Comparison of ENCODE assay signal across 1 cellular context in the genomic region with DNA sequence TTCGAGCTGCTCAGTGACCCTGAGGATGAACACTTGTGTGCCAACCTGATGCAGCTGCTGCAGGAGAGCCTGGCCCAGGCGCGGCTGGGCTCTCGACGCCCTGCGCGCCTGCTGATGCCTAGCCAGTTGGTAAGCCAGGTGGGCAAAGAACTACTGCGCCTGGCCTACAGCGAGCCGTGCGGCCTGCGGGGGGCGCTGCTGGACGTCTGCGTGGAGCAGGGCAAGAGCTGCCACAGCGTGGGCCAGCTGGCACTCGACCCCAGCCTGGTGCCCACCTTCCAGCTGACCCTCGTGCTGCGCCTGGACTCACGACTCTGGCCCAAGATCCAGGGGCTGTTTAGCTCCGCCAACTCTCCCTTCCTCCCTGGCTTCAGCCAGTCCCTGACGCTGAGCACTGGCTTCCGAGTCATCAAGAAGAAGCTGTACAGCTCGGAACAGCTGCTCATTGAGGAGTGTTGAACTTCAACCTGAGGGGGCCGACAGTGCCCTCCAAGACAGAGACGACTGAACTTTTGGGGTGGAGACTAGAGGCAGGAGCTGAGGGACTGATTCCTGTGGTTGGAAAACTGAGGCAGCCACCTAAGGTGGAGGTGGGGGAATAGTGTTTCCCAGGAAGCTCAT.
TF ChIP-seq lines count a peak whose summit lies in the region.

No MANE protein-coding gene starts in this region.

TF ChIP-seq in K562, 482 proteins besides CTCF, POLR2A, EP300 and RAD21 (continued from another document and continues in another):
- TF ChIP-seq, protein P1, sequence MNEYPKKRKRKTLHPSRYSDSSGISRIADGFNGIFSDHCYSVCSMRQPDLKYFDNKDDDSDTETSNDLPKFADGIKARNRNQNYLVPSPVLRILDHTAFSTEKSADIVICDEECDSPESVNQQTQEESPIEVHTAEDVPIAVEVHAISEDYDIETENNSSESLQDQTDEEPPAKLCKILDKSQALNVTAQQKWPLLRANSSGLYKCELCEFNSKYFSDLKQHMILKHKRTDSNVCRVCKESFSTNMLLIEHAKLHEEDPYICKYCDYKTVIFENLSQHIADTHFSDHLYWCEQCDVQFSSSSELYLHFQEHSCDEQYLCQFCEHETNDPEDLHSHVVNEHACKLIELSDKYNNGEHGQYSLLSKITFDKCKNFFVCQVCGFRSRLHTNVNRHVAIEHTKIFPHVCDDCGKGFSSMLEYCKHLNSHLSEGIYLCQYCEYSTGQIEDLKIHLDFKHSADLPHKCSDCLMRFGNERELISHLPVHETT (CRISPR knock-in tag; conservative IDR thresholded peaks at IDR 0.05 in 1 of 2, IDR thresholded peaks at IDR 0.05 in 1 of 2): no peak
- no peak; a peak in 1 of 4 replicates for TF ChIP-seq NONO (IDR thresholded peaks at IDR 0.05; ENCODE audit: low read depth in 2 of 2, low read length in 1 of 2)
- no peak for TF ChIP-seq ZNF75A (CRISPR knock-in tag; IDR thresholded peaks at IDR 0.05)
- peak; percentile 69 for TF ChIP-seq NR2C2 (CRISPR knock-in tag; IDR thresholded peaks at IDR 0.05)
- TF ChIP-seq NR2C2 (tag; IDR thresholded peaks at IDR 0.05): no peak
- no peak for TF ChIP-seq ZFP30 (CRISPR knock-in tag; IDR thresholded peaks at IDR 0.05; ENCODE audit: borderline replicate concordance)
- TF ChIP-seq COPS2 (conservative IDR thresholded peaks at IDR 0.05): no peak
- TF ChIP-seq ADNP (tag; IDR thresholded peaks at IDR 0.05): no peak
- peak; percentile 72 for TF ChIP-seq ZNF311 (CRISPR knock-in tag; IDR thresholded peaks at IDR 0.05)
- TF ChIP-seq MCM3 (IDR thresholded peaks at IDR 0.05): no peak
- peak; percentile 54; the same call in 1 of the 2 replicates for TF ChIP-seq HMG20B (CRISPR knock-in tag; IDR thresholded peaks at IDR 0.05)
- TF ChIP-seq, protein P2, sequence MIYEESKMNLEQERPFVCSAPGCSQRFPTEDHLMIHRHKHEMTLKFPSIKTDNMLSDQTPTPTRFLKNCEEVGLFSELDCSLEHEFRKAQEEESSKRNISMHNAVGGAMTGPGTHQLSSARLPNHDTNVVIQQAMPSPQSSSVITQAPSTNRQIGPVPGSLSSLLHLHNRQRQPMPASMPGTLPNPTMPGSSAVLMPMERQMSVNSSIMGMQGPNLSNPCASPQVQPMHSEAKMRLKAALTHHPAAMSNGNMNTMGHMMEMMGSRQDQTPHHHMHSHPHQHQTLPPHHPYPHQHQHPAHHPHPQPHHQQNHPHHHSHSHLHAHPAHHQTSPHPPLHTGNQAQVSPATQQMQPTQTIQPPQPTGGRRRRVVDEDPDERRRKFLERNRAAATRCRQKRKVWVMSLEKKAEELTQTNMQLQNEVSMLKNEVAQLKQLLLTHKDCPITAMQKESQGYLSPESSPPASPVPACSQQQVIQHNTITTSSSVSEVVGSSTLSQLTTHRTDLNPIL (CRISPR knock-in tag; IDR thresholded peaks at IDR 0.05): no peak
- TF ChIP-seq MEF2D (tag; conservative IDR thresholded peaks at IDR 0.05; ENCODE audit: low read depth): no peak
- TF ChIP-seq ZNF217 (CRISPR knock-in tag; IDR thresholded peaks at IDR 0.05): no peak
- peak; percentile 4; the same call in 1 of the 2 replicates for TF ChIP-seq ZNF263 (CRISPR knock-in tag; IDR thresholded peaks at IDR 0.05; ENCODE audit: borderline replicate concordance)
- no peak for TF ChIP-seq ZNF717 (CRISPR knock-in tag; IDR thresholded peaks at IDR 0.05)
- TF ChIP-seq, protein P3, sequence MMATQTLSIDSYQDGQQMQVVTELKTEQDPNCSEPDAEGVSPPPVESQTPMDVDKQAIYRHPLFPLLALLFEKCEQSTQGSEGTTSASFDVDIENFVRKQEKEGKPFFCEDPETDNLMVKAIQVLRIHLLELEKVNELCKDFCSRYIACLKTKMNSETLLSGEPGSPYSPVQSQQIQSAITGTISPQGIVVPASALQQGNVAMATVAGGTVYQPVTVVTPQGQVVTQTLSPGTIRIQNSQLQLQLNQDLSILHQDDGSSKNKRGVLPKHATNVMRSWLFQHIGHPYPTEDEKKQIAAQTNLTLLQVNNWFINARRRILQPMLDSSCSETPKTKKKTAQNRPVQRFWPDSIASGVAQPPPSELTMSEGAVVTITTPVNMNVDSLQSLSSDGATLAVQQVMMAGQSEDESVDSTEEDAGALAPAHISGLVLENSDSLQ (IDR thresholded peaks at IDR 0.05): no peak
- TF ChIP-seq, protein P4, sequence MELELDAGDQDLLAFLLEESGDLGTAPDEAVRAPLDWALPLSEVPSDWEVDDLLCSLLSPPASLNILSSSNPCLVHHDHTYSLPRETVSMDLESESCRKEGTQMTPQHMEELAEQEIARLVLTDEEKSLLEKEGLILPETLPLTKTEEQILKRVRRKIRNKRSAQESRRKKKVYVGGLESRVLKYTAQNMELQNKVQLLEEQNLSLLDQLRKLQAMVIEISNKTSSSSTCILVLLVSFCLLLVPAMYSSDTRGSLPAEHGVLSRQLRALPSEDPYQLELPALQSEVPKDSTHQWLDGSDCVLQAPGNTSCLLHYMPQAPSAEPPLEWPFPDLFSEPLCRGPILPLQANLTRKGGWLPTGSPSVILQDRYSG (tag; conservative IDR thresholded peaks at IDR 0.05; ENCODE audit: low read depth): 0 out of 2 replicates have a peak, but pooled peaks have one; percentile 21
- peak; percentile 68 for TF ChIP-seq ZBED1 (IDR thresholded peaks at IDR 0.05)
- no peak for TF ChIP-seq GATAD2B (IDR thresholded peaks at IDR 0.05; ENCODE audit: borderline replicate concordance)
- TF ChIP-seq, protein P5, sequence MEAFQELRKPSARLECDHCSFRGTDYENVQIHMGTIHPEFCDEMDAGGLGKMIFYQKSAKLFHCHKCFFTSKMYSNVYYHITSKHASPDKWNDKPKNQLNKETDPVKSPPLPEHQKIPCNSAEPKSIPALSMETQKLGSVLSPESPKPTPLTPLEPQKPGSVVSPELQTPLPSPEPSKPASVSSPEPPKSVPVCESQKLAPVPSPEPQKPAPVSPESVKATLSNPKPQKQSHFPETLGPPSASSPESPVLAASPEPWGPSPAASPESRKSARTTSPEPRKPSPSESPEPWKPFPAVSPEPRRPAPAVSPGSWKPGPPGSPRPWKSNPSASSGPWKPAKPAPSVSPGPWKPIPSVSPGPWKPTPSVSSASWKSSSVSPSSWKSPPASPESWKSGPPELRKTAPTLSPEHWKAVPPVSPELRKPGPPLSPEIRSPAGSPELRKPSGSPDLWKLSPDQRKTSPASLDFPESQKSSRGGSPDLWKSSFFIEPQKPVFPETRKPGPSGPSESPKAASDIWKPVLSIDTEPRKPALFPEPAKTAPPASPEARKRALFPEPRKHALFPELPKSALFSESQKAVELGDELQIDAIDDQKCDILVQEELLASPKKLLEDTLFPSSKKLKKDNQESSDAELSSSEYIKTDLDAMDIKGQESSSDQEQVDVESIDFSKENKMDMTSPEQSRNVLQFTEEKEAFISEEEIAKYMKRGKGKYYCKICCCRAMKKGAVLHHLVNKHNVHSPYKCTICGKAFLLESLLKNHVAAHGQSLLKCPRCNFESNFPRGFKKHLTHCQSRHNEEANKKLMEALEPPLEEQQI (IDR thresholded peaks at IDR 0.05): no peak
- TF ChIP-seq SAP30 (IDR thresholded peaks at IDR 0.05; ENCODE audit: borderline replicate concordance, insufficient read depth, low read depth, low read length, poor library complexity, severe bottlenecking): no peak
- no peak for TF ChIP-seq RNF2 (IDR thresholded peaks at IDR 0.05)
- TF ChIP-seq OTX1 (CRISPR knock-in tag; IDR thresholded peaks at IDR 0.05): no peak
- no peak for TF ChIP-seq FOXK1 (CRISPR knock-in tag; IDR thresholded peaks at IDR 0.05; ENCODE audit: borderline replicate concordance)
- no peak for TF ChIP-seq CBX8 (IDR thresholded peaks at IDR 0.05; ENCODE audit: borderline replicate concordance, extremely low read depth, low read depth, low read length, poor library complexity, severe bottlenecking)
- TF ChIP-seq JUNB (CRISPR knock-in tag; conservative IDR thresholded peaks at IDR 0.05): no peak
- no peak for TF ChIP-seq CBX5 (IDR thresholded peaks at IDR 0.05; ENCODE audit: borderline replicate concordance, low read depth)
- no peak for TF ChIP-seq ZNF197 (CRISPR knock-in tag; IDR thresholded peaks at IDR 0.05; ENCODE audit: low read depth)
- 0 out of 2 replicates have a peak, but pooled peaks have one; percentile 12 for TF ChIP-seq HOXB6 (CRISPR knock-in tag; IDR thresholded peaks at IDR 0.05; ENCODE audit: borderline replicate concordance)
- TF ChIP-seq, protein P6, sequence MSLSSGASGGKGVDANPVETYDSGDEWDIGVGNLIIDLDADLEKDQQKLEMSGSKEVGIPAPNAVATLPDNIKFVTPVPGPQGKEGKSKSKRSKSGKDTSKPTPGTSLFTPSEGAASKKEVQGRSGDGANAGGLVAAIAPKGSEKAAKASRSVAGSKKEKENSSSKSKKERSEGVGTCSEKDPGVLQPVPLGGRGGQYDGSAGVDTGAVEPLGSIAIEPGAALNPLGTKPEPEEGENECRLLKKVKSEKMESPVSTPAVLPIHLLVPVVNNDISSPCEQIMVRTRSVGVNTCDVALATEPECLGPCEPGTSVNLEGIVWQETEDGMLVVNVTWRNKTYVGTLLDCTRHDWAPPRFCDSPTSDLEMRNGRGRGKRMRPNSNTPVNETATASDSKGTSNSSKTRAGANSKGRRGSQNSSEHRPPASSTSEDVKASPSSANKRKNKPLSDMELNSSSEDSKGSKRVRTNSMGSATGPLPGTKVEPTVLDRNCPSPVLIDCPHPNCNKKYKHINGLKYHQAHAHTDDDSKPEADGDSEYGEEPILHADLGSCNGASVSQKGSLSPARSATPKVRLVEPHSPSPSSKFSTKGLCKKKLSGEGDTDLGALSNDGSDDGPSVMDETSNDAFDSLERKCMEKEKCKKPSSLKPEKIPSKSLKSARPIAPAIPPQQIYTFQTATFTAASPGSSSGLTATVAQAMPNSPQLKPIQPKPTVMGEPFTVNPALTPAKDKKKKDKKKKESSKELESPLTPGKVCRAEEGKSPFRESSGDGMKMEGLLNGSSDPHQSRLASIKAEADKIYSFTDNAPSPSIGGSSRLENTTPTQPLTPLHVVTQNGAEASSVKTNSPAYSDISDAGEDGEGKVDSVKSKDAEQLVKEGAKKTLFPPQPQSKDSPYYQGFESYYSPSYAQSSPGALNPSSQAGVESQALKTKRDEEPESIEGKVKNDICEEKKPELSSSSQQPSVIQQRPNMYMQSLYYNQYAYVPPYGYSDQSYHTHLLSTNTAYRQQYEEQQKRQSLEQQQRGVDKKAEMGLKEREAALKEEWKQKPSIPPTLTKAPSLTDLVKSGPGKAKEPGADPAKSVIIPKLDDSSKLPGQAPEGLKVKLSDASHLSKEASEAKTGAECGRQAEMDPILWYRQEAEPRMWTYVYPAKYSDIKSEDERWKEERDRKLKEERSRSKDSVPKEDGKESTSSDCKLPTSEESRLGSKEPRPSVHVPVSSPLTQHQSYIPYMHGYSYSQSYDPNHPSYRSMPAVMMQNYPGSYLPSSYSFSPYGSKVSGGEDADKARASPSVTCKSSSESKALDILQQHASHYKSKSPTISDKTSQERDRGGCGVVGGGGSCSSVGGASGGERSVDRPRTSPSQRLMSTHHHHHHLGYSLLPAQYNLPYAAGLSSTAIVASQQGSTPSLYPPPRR (CRISPR knock-in tag; IDR thresholded peaks at IDR 0.05; ENCODE audit: borderline replicate concordance): no peak
